In genomic region chr16:1311738-1312458, GRCh38 we compare ENCODE assay signal across 8 cellular contexts. TPM values are rescaled to one million over a fixed set of nuclear protein-coding genes. Genes with fewer than 3 reads are reported as not detected.
A peak's percentile ranks its signal among the peaks of the same experiment; 100 is the strongest.
DNase-seq lines count a peak whose midpoint lies in the region; ATAC-seq, FAIRE-seq and TF ChIP-seq lines count a peak whose summit lies in the region.

No MANE protein-coding gene starts in this region.

- H3K4me3 Mint-ChIP-seq in activated CD4-positive, alpha-beta memory T cell treated with anti-CD3 and anti-CD28 coated beads for 36 hours = peak overlapping the region; percentile 98

- ATAC-seq in GM18519 (IDR thresholded peaks at IDR 0.05; ENCODE audit: low FRiP score, unreplicated experiment) (no peak), HG02884 (IDR thresholded peaks at IDR 0.05; ENCODE audit: unreplicated experiment) (no peak), GM18909 (IDR thresholded peaks at IDR 0.05; ENCODE audit: poor library complexity, unreplicated experiment) (no peak)

- DNase-seq in GM12864 (ENCODE audit: low read depth) = no peak
- DNase-seq in activated CD4-positive, alpha-beta memory T cell treated with anti-CD3 and anti-CD28 coated beads for 36 hours = no peak
- DNase-seq in cardiac muscle cell (ENCODE audit: low read depth in 1 of 2, low spot score in 1 of 2) = peak in 1 of 2 donors; percentile 30
- DNase-seq in small intestine = no peak

- H3K4me1 ChIP-seq in cardiac muscle cell (ENCODE audit: low read depth) (peaks cover 16% of the 10 kb centered on the region), rectal smooth muscle tissue (ENCODE audit: control insufficient read depth, insufficient read depth, low read length) (peaks cover 20% of the 10 kb centered on the region), small intestine (ENCODE audit: control insufficient read depth in 2 of 2, insufficient read depth in 1 of 2, low read depth in 1 of 2, low read length in 1 of 2) (peaks cover 6% of the 10 kb centered on the region in 2 donors)

- 25 to 40% (median 30%) methylated on average over 31 to 35 of the region's 35 CpGs for WGBS in small intestine, 3 donors

- no peak for FAIRE-seq in small intestine (lab: Jason Lieb, UNC)

- no peaks in the 10 kb centered on the region for H3K9me3 ChIP-seq in cardiac muscle cell (ENCODE audit: low read depth)
- H3K9me3 ChIP-seq in small intestine (ENCODE audit: control insufficient read depth, low read depth) = no peaks in the 10 kb centered on the region

- peaks cover 25% of the 10 kb centered on the region for H3K36me3 ChIP-seq in cardiac muscle cell
- H3K36me3 ChIP-seq in rectal smooth muscle tissue (ENCODE audit: control insufficient read depth, insufficient read depth, low read length) = peaks cover 31% of the 10 kb centered on the region
- H3K36me3 ChIP-seq in small intestine (ENCODE audit: control insufficient read depth in 2 of 2, insufficient read depth in 2 of 2, low read length in 2 of 2) = peaks cover 10 to 20% of the 10 kb centered on the region in 2 donors

- H3K36me3 Mint-ChIP-seq in activated CD4-positive, alpha-beta memory T cell treated with anti-CD3 and anti-CD28 coated beads for 36 hours = peaks cover 39% of the 10 kb centered on the region

- no peak overlapping the region for H3K27ac Mint-ChIP-seq in activated CD4-positive, alpha-beta memory T cell treated with anti-CD3 and anti-CD28 coated beads for 36 hours

- H3K4me1 Mint-ChIP-seq in activated CD4-positive, alpha-beta memory T cell treated with anti-CD3 and anti-CD28 coated beads for 36 hours (ENCODE audit: low read depth) = peaks cover 27% of the 10 kb centered on the region

- H3K27ac ChIP-seq in cardiac muscle cell (no peak overlapping the region), rectal smooth muscle tissue (ENCODE audit: low read depth, low read length) (no peak overlapping the region), small intestine (ENCODE audit: low read depth in 1 of 2, low read length in 1 of 2) (no peak overlapping the region)

- no peak for TF ChIP-seq CTCF in GM12864 (IDR thresholded peaks at IDR 0.05; ENCODE audit: low read depth, low read length, missing control alignments)
- TF ChIP-seq CTCF in cardiac muscle cell (IDR thresholded peaks at IDR 0.05; ENCODE audit: low read depth, low read length) = no peak

- CTCF ChIA-PET in activated CD4-positive, alpha-beta memory T cell treated with anti-CD3 and anti-CD28 coated beads for 36 hours (lab: Charles Lee) = interaction anchor here (1.4 kb wide), 1 partner anchor 11 kb away, joined by 3 read pairs; no protein-coding TSS in a partner anchor

- POLR2A ChIA-PET in activated CD4-positive, alpha-beta memory T cell treated with anti-CD3 and anti-CD28 coated beads for 36 hours (lab: Charles Lee) = no interaction called here

- intact Hi-C loops in activated CD4-positive, alpha-beta memory T cell treated with anti-CD3 and anti-CD28 coated beads for 36 hours (cut with micrococcal nuclease) = no loop called here

- peak overlapping the region; percentile 64 for H3K4me3 ChIP-seq in GM12864 (ENCODE audit: low read depth, low read length)
- H3K4me3 ChIP-seq in cardiac muscle cell = peak overlapping the region; percentile 92
- peak overlapping the region; percentile 77 for H3K4me3 ChIP-seq in rectal smooth muscle tissue (ENCODE audit: low read length)
- H3K4me3 ChIP-seq in small intestine (ENCODE audit: low read depth in 1 of 2, low read length in 2 of 2) = peak overlapping the region in 1 of 2 donors; percentile 95

- H3K27me3 ChIP-seq in cardiac muscle cell = no peaks in the 10 kb centered on the region
- H3K27me3 ChIP-seq in rectal smooth muscle tissue (ENCODE audit: control insufficient read depth, insufficient read depth, low read length) = no peaks in the 10 kb centered on the region
- no peaks in the 10 kb centered on the region for H3K27me3 ChIP-seq in small intestine (ENCODE audit: control insufficient read depth in 2 of 2, insufficient read depth in 2 of 2, low read length in 2 of 2)

- H3K27me3 Mint-ChIP-seq in activated CD4-positive, alpha-beta memory T cell treated with anti-CD3 and anti-CD28 coated beads for 36 hours = no peaks in the 10 kb centered on the region

- H3K9me3 Mint-ChIP-seq in activated CD4-positive, alpha-beta memory T cell treated with anti-CD3 and anti-CD28 coated beads for 36 hours = peaks cover 4% of the 10 kb centered on the region

- H3K9ac ChIP-seq in rectal smooth muscle tissue (ENCODE audit: low read length) = peak overlapping the region; percentile 25

RNA-seq across cellular contexts. Expression of gene UBE2I, which starts 2.5 kb away (rescaled TPM):
- total RNA-seq in activated CD4-positive, alpha-beta memory T cell treated with anti-CD3 and anti-CD28 coated beads for 36 hours = 100 to 1,000 TPM; 248 to 249 TPM
- total RNA-seq in cardiac muscle cell = 75.4 and 81.4 TPM in 2 replicates
- polyA plus RNA-seq in cardiac muscle cell (156 and 157 TPM in 2 replicates), small intestine (10 to 100 TPM; 38.7 to 85.5 (median 44.0) TPM)

RNA-seq across cellular contexts. Expression of gene BAIAP3, which starts 21.5 kb away (rescaled TPM):
- total RNA-seq in activated CD4-positive, alpha-beta memory T cell treated with anti-CD3 and anti-CD28 coated beads for 36 hours = under 1 TPM; 0.17 to 0.31 TPM
- 7.4 and 8.1 TPM in 2 replicates for total RNA-seq in cardiac muscle cell
- polyA plus RNA-seq in cardiac muscle cell (2.7 and 7.7 TPM in 2 replicates), small intestine (10 to 100 TPM in 1 of 3 donors, 1 to 10 TPM in 2; 4.5 to 10.5 (median 6.5) TPM)

RNA-seq across cellular contexts. Expression of gene TSR3, which starts 39.8 kb away (rescaled TPM):
- total RNA-seq in activated CD4-positive, alpha-beta memory T cell treated with anti-CD3 and anti-CD28 coated beads for 36 hours = 10 to 100 TPM; 59.6 to 60.8 TPM
- total RNA-seq in cardiac muscle cell = 119 and 125 TPM in 2 replicates
- polyA plus RNA-seq in cardiac muscle cell (157 and 173 TPM in 2 replicates), small intestine (10 to 100 TPM; 55.4 to 67.8 (median 59.2) TPM)

RNA-seq across cellular contexts. Expression of gene GNPTG, which starts 39.8 kb away (rescaled TPM):
- total RNA-seq in activated CD4-positive, alpha-beta memory T cell treated with anti-CD3 and anti-CD28 coated beads for 36 hours = 10 to 100 TPM; 19.0 to 19.1 TPM
- 60.3 and 62.7 TPM in 2 replicates for total RNA-seq in cardiac muscle cell
- polyA plus RNA-seq in cardiac muscle cell (42.5 and 57.0 TPM in 2 replicates), small intestine (10 to 100 TPM; 34.3 to 51.5 (median 36.2) TPM)

RNA-seq across cellular contexts. Expression of gene TPSD1, which starts 56.0 kb away (rescaled TPM):
- not detected for total RNA-seq in activated CD4-positive, alpha-beta memory T cell treated with anti-CD3 and anti-CD28 coated beads for 36 hours
- not detected in 2 replicates for total RNA-seq in cardiac muscle cell
- polyA plus RNA-seq in cardiac muscle cell (not detected in 2 replicates), small intestine (1 to 10 TPM in 1 of 3 donors, under 1 TPM in 1, not detected in 1; 0.81 to 1.3 TPM)
